17 cellular contexts compared by ENCODE assay signal in the genomic region with DNA sequence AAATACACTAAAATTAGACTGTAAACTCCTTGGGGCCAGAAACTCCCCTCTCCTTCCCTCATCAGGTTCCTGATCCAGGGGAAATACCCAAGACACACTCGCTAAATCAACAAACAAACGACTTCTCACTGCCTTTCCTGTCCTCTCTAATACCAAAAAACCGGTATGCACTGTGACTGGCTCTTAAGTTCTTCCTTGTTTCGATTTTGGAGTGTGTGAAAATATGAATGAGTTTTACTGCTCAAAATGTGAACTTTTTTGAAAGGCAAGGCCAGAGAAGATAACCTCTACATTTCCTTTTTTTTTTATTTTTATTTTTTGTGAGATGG.
DNase-seq lines count a peak whose midpoint lies in the region; ATAC-seq, FAIRE-seq and TF ChIP-seq lines count a peak whose summit lies in the region.
"Had no signal": no experiment of that assay in that cellular context is flagged by ENCODE, and none has a peak within 500 bp of the region (broad histone marks: within the 10 kb centered on the region; RNA-seq: fewer than 3 reads in every experiment).

No MANE protein-coding gene starts in this region.

- H3K9ac ChIP-seq in GM12878 (ENCODE audit: control insufficient read depth, insufficient read depth, low read length): no peak overlapping the region

- peaks cover 46% of the 10 kb centered on the region for H3K4me1 Mint-ChIP-seq in activated T-cell treated with anti-CD3 and anti-CD28 coated beads, Interleukin-2, amount 50 U/mL, for 72 hours (ENCODE audit: low read depth)
- no peaks in the 10 kb centered on the region for H3K4me1 Mint-ChIP-seq in activated T-cell treated with anti-CD3 and anti-CD28 coated beads, Interleukin-2, amount 50 U/mL, for 4 hours (ENCODE audit: low read depth)
- peaks cover 18 to 30% (median 27%) of the 10 kb centered on the region in 3 donors for H3K4me1 Mint-ChIP-seq in IgD-negative memory B cell
- H3K4me1 Mint-ChIP-seq in stimulated activated naive B cell treated with anti-CD40 and anti-IgM and Interleukin-4, amounts not matched to agents 10 μg/mL and 1 μg/mL and 100 μg/mL, for 72 hours: peaks cover 25 to 37% of the 10 kb centered on the region in 2 donors

- no peak overlapping the region; the same call in 1 of the 2 replicates for H2AFZ ChIP-seq in GM12878 (ENCODE audit: control insufficient read depth, low read depth, low read length)

- H3K27me3 Mint-ChIP-seq in activated T-cell treated with anti-CD3 and anti-CD28 coated beads, Interleukin-2, amount 50 U/mL, for 72 hours (ENCODE audit: low read depth): peaks cover 41% of the 10 kb centered on the region
- peaks cover 17% of the 10 kb centered on the region for H3K27me3 Mint-ChIP-seq in activated T-cell treated with anti-CD3 and anti-CD28 coated beads, Interleukin-2, amount 50 U/mL, for 4 hours (ENCODE audit: low read depth)
- H3K27me3 Mint-ChIP-seq in IgD-negative memory B cell: peaks cover 10% of the 10 kb centered on the region
- peaks cover 29 to 55% of the 10 kb centered on the region in 2 donors for H3K27me3 Mint-ChIP-seq in stimulated activated naive B cell treated with anti-CD40 and anti-IgM and Interleukin-4, amounts not matched to agents 10 μg/mL and 1 μg/mL and 100 μg/mL, for 72 hours

- no peak for TF ChIP-seq RAD21 in GM12878 (IDR thresholded peaks at IDR 0.05; ENCODE audit: insufficient read depth, low read depth, low read length)

- H3K36me3 ChIP-seq in GM12878 (ENCODE audit: control insufficient read depth in 2 of 2, insufficient read depth in 2 of 2, low read length in 1 of 2): no peaks in the 10 kb centered on the region
- H3K36me3 ChIP-seq: WERI-Rb-1 had no signal

- 6% methylated on average over 4 of the region's 4 CpGs for WGBS in GM12878 (ENCODE audit: insufficient coverage, insufficient replicate concordance, low lambda C conversion rate, missing lambda C conversion rate)

- in situ Hi-C loops in GM12878 (cut with MboI): loop anchor here (5.0 kb wide), 1 partner anchor 155 kb away; no protein-coding TSS in a partner anchor

- no peak overlapping the region for H3K4me3 ChIP-seq in GM12878
- H3K4me3 ChIP-seq: heart right ventricle, smooth muscle cell, suprapubic skin had no signal

- H3K9me3 ChIP-seq in GM12878 (replicated peaks; ENCODE audit: control insufficient read depth, insufficient read depth, low read length): no peaks in the 10 kb centered on the region
- H3K9me3 ChIP-seq: heart right ventricle, suprapubic skin had no signal

- peaks cover 30% of the 10 kb centered on the region for H3K4me1 ChIP-seq in GM12878 (ENCODE audit: control insufficient read depth, insufficient read depth, low read length)
- H3K4me1 ChIP-seq: heart right ventricle, suprapubic skin had no signal

- intact Hi-C loops in GM12878 (cut with micrococcal nuclease; ENCODE audit: unreplicated experiment): loop anchor here (1.0 to 5.0 kb wide), 4 partner anchors 67 to 209 kb away; partner anchors contain the start of gene EPB41L4B

- no peaks in the 10 kb centered on the region for H3K79me2 ChIP-seq in GM12878 (ENCODE audit: control insufficient read depth, insufficient read depth, low read length)

- H3K36me3 Mint-ChIP-seq in activated T-cell treated with anti-CD3 and anti-CD28 coated beads, Interleukin-2, amount 50 U/mL, for 72 hours (ENCODE audit: insufficient read depth in 2 of 2): no peaks in the 10 kb centered on the region
- H3K36me3 Mint-ChIP-seq in activated T-cell treated with anti-CD3 and anti-CD28 coated beads, Interleukin-2, amount 50 U/mL, for 4 hours (ENCODE audit: insufficient read depth): no peaks in the 10 kb centered on the region
- H3K36me3 Mint-ChIP-seq in IgD-negative memory B cell: no peaks in the 10 kb centered on the region
- no peaks in the 10 kb centered on the region for H3K36me3 Mint-ChIP-seq in stimulated activated naive B cell treated with anti-CD40 and anti-IgM and Interleukin-4, amounts not matched to agents 10 μg/mL and 1 μg/mL and 100 μg/mL, for 72 hours
- H3K36me3 Mint-ChIP-seq: natural killer cell treated with Interleukin-12 subunit alpha and Interleukin-12 subunit beta and Interleukin-15 and Interleukin-18, amount 100 ng/mL, for 72 hours had no signal

- H3K27me3 ChIP-seq in GM12878 (replicated peaks in 1 of 2; ENCODE audit: control insufficient read depth in 2 of 2, insufficient read depth in 2 of 2, low read length in 1 of 2): no peaks in the 10 kb centered on the region
- H3K27me3 ChIP-seq: heart right ventricle, suprapubic skin had no signal

- 0 out of 2 replicates have a peak overlapping the region, but pooled peaks have one; percentile 10 for H3K27ac ChIP-seq in GM12878 (ENCODE audit: control insufficient read depth, insufficient read depth)
- H3K27ac ChIP-seq: heart right ventricle, suprapubic skin, WERI-Rb-1 had no signal

- H3K9me3 Mint-ChIP-seq in activated T-cell treated with anti-CD3 and anti-CD28 coated beads, Interleukin-2, amount 50 U/mL, for 72 hours: peaks cover 0 to 1% of the 10 kb centered on the region in 2 donors
- H3K9me3 Mint-ChIP-seq in activated T-cell treated with anti-CD3 and anti-CD28 coated beads, Interleukin-2, amount 50 U/mL, for 4 hours: no peaks in the 10 kb centered on the region
- H3K9me3 Mint-ChIP-seq in IgD-negative memory B cell: no peaks in the 10 kb centered on the region
- H3K9me3 Mint-ChIP-seq in stimulated activated naive B cell treated with anti-CD40 and anti-IgM and Interleukin-4, amounts not matched to agents 10 μg/mL and 1 μg/mL and 100 μg/mL, for 72 hours: no peaks in the 10 kb centered on the region
- H3K9me3 Mint-ChIP-seq: activated naive CD8-positive, alpha-beta T cell treated with anti-CD3 and anti-CD28 coated beads, Interleukin-2, amount 50 U/mL, for 24 hours; natural killer cell treated with Interleukin-12 subunit alpha and Interleukin-12 subunit beta and Interleukin-15 and Interleukin-18, amount 100 ng/mL, for 72 hours had no signal

- DNase-seq in activated T-cell treated with anti-CD3 and anti-CD28 coated beads, Interleukin-2, amount 50 U/mL, for 72 hours: no peak
- DNase-seq in activated T-cell treated with anti-CD3 and anti-CD28 coated beads, Interleukin-2, amount 50 U/mL, for 4 hours: no peak
- DNase-seq in GM12878 (ENCODE audit: low read depth, low spot score) (no peak), germinal center (ENCODE audit: low spot score) (no peak), iPS-NIHi7 (ENCODE audit: extremely low spot score) (no peak), SHP77 treated with DMSO at 0.1 percent for 48 hours (lab: John Stamatoyannopoulos, UW) (no peak)
- DNase-seq in stimulated activated naive B cell treated with anti-CD40 and anti-IgM and Interleukin-4, amounts not matched to agents 10 μg/mL and 1 μg/mL and 100 μg/mL, for 72 hours: no peak
- DNase-seq: activated gamma-delta T cell treated with Interleukin-2 at 50 U/mL for 16 hours, cerebellar nuclear complex, DMS79, heart right ventricle had no signal

- TF ChIP-seq CTCF in GM12878 (IDR thresholded peaks at IDR 0.05 in 2 of 3, conservative IDR thresholded peaks at IDR 0.05 in 1 of 3; ENCODE audit: control insufficient read depth in 2 of 3, extremely low read depth in 1 of 3, insufficient read depth in 1 of 3, low read depth in 3 of 3, low read length in 3 of 3): no peak

- RAD21 ChIA-PET in GM12878 (lab: Charles Lee; ENCODE audit: unreplicated experiment): interaction anchor here (1.0 to 3.2 kb wide), 2 partner anchors 9 to 68 kb away, joined by 4 to 13 read pairs; no protein-coding TSS in a partner anchor

- POLR2A ChIA-PET in GM12878 (lab: Charles Lee): interaction anchor here (0.8 to 1.1 kb wide), 2 partner anchors 9 to 68 kb away, joined by 3 to 4 read pairs; no protein-coding TSS in a partner anchor

- H4K20me1 ChIP-seq in GM12878 (ENCODE audit: control insufficient read depth, insufficient read depth): no peaks in the 10 kb centered on the region

- FAIRE-seq in GM12878 (lab: Jason Lieb, UNC): no peak

- H3K4me3 Mint-ChIP-seq in activated T-cell treated with anti-CD3 and anti-CD28 coated beads, Interleukin-2, amount 50 U/mL, for 72 hours: peak overlapping the region; percentile 52 to 65
- no peak overlapping the region for H3K4me3 Mint-ChIP-seq in activated T-cell treated with anti-CD3 and anti-CD28 coated beads, Interleukin-2, amount 50 U/mL, for 4 hours
- H3K4me3 Mint-ChIP-seq in IgD-negative memory B cell: peak overlapping the region in 1 of 4 donors; percentile 71
- no peak overlapping the region for H3K4me3 Mint-ChIP-seq in stimulated activated naive B cell treated with anti-CD40 and anti-IgM and Interleukin-4, amounts not matched to agents 10 μg/mL and 1 μg/mL and 100 μg/mL, for 72 hours
- H3K4me3 Mint-ChIP-seq: activated naive CD8-positive, alpha-beta T cell treated with anti-CD3 and anti-CD28 coated beads, Interleukin-2, amount 50 U/mL, for 24 hours; natural killer cell treated with Interleukin-12 subunit alpha and Interleukin-12 subunit beta and Interleukin-15 and Interleukin-18, amount 100 ng/mL, for 72 hours had no signal

- peak overlapping the region; percentile 63 for H3K27ac Mint-ChIP-seq in activated T-cell treated with anti-CD3 and anti-CD28 coated beads, Interleukin-2, amount 50 U/mL, for 72 hours
- H3K27ac Mint-ChIP-seq in IgD-negative memory B cell: peak overlapping the region in 2 of 3 donors; percentile 59 to 92
- H3K27ac Mint-ChIP-seq in stimulated activated naive B cell treated with anti-CD40 and anti-IgM and Interleukin-4, amounts not matched to agents 10 μg/mL and 1 μg/mL and 100 μg/mL, for 72 hours: peak overlapping the region; percentile 59
- H3K27ac Mint-ChIP-seq: activated naive CD8-positive, alpha-beta T cell treated with anti-CD3 and anti-CD28 coated beads, Interleukin-2, amount 50 U/mL, for 24 hours; natural killer cell treated with Interleukin-12 subunit alpha and Interleukin-12 subunit beta and Interleukin-15 and Interleukin-18, amount 100 ng/mL, for 72 hours had no signal

- CTCF ChIA-PET in GM12878 (lab: Yijun Ruan, JAX): interaction anchor here (0.5 to 5.7 kb wide), 8 partner anchors 8 to 305 kb away, joined by 3 to 74 read pairs (median 3); no protein-coding TSS in a partner anchor

- no peak for ATAC-seq in activated T-cell treated with anti-CD3 and anti-CD28 coated beads, Interleukin-2, amount 50 U/mL, for 72 hours (replicated peaks in 1 of 2)
- no peak for ATAC-seq in activated T-cell treated with anti-CD3 and anti-CD28 coated beads, Interleukin-2, amount 50 U/mL, for 4 hours
- peak; percentile 43 for ATAC-seq in GM12878
- no peak for ATAC-seq in stimulated activated naive B cell treated with anti-CD40 and anti-IgM and Interleukin-4, amounts not matched to agents 10 μg/mL and 1 μg/mL and 100 μg/mL, for 72 hours (replicated peaks)
- ATAC-seq: activated naive CD8-positive, alpha-beta T cell treated with anti-CD3 and anti-CD28 coated beads, Interleukin-2, amount 50 U/mL, for 24 hours had no signal

- SMC1A ChIA-PET in GM12878 (lab: Charles Lee; ENCODE audit: uncharacterized antibody, unreplicated experiment): interaction anchor here (1.4 to 4.8 kb wide), 3 partner anchors 11 to 63 kb away, joined by 4 to 49 read pairs (median 19); no protein-coding TSS in a partner anchor

- BruUV-seq in GM12878 (replicated peaks; lab: Mats Ljungman, UMichigan): no TSS peak

- TF ChIP-seq POLR2A in GM12878 (IDR thresholded peaks at IDR 0.05; ENCODE audit: low read depth, low read length): no peak

- peak overlapping the region; percentile 52 for H3K4me2 ChIP-seq in GM12878 (ENCODE audit: control insufficient read depth, insufficient read depth)
- H3K4me2 ChIP-seq: smooth muscle cell had no signal

- TF ChIP-seq EP300 in GM12878 (IDR thresholded peaks at IDR 0.05; ENCODE audit: borderline replicate concordance in 1 of 2, control insufficient read depth in 1 of 2, low read depth in 2 of 2, low read length in 2 of 2): no peak

Comparison
In these comparisons a context has a peak if more than half of its experiments do, and no peak if none do; other contexts are left out.
1. H3K4me3 Mint-ChIP-seq: peak in activated T-cell treated with anti-CD3 and anti-CD28 coated beads, Interleukin-2, amount 50 U/mL, for 72 hours (2 of 2); none in activated T-cell treated with anti-CD3 and anti-CD28 coated beads, Interleukin-2, amount 50 U/mL, for 4 hours (single experiment) and stimulated activated naive B cell treated with anti-CD40 and anti-IgM and Interleukin-4, amounts not matched to agents 10 μg/mL and 1 μg/mL and 100 μg/mL, for 72 hours (0 of 2).
2. Peak in every context shown above with its lines, with median percentiles within 50 percentile points of each other: H3K27ac Mint-ChIP-seq.